ENCODE assay signal across 8 cellular contexts in genomic region chr19:36528194-36528920, GRCh38. TPM values are rescaled to one million over a fixed set of nuclear protein-coding genes. Genes with fewer than 3 reads are reported as not detected.
A peak's percentile ranks its signal among the peaks of the same experiment; 100 is the strongest.
DNase-seq lines count a peak whose midpoint lies in the region; ATAC-seq, FAIRE-seq and TF ChIP-seq lines count a peak whose summit lies in the region.

Gene ZNF260, minus strand, starts transcription at chr19:36528271. Its CDS starts 13,033 bp downstream, at chr19:36515238.

- H3K4me3 ChIP-seq in left ventricle myocardium inferior, result peak within 1 kb of the TSS; percentile 73
- peak within 1 kb of the TSS; percentile 68 for H3K4me3 ChIP-seq in upper lobe of right lung

- ATAC-seq in HG02852 (IDR thresholded peaks at IDR 0.05; ENCODE audit: unreplicated experiment) (peak; percentile 82), upper lobe of right lung (peak; percentile 98)

- H3K27me3 Mint-ChIP-seq in T-helper 1 cell treated with Interleukin-12 subunit alpha and Interleukin-12 subunit beta and Interleukin-4 antibody, amounts not matched to agents 30 μg/mL and 1 μg/mL, for 36 hours (ENCODE audit: low read depth), result no peaks in the 10 kb centered on the region

- H3K4me3 Mint-ChIP-seq in T-helper 1 cell treated with Interleukin-12 subunit alpha and Interleukin-12 subunit beta and Interleukin-4 antibody, amounts not matched to agents 30 μg/mL and 1 μg/mL, for 36 hours, result peak within 1 kb of the TSS; percentile 98

- DNase-seq in GM12892 (ENCODE audit: insufficient read length) (peak; percentile 78), NCI-H1694 (lab: John Stamatoyannopoulos, UW) (peak; percentile 95), amygdala (lab: John Stamatoyannopoulos, UW) (peak; percentile 86 to 99 (median 95)), left ventricle myocardium inferior (peak; percentile 98), posterior vena cava (ENCODE audit: low spot score) (peak; percentile 99), upper lobe of right lung (peak; percentile 98)

- H3K27me3 ChIP-seq in left ventricle myocardium inferior (ENCODE audit: low read depth) (no peaks in the 10 kb centered on the region), upper lobe of right lung (no peaks in the 10 kb centered on the region)

- TF ChIP-seq CTCF in left ventricle myocardium inferior (IDR thresholded peaks at IDR 0.05; ENCODE audit: borderline replicate concordance) (no peak), upper lobe of right lung (IDR thresholded peaks at IDR 0.05) (no peak)

- peak; percentile 91 for FAIRE-seq in GM12892 (lab: Jason Lieb, UNC)

- H3K4me1 ChIP-seq in left ventricle myocardium inferior (peaks cover 31% of the 10 kb centered on the region), upper lobe of right lung (peaks cover 6% of the 10 kb centered on the region)

- peaks cover 32% of the 10 kb centered on the region for H3K36me3 Mint-ChIP-seq in T-helper 1 cell treated with Interleukin-12 subunit alpha and Interleukin-12 subunit beta and Interleukin-4 antibody, amounts not matched to agents 30 μg/mL and 1 μg/mL, for 36 hours (ENCODE audit: low read depth)

- H3K36me3 ChIP-seq in left ventricle myocardium inferior (peaks cover 46% of the 10 kb centered on the region), upper lobe of right lung (no peaks in the 10 kb centered on the region)

- peak within 1 kb of the TSS; percentile 97 for H3K27ac Mint-ChIP-seq in T-helper 1 cell treated with Interleukin-12 subunit alpha and Interleukin-12 subunit beta and Interleukin-4 antibody, amounts not matched to agents 30 μg/mL and 1 μg/mL, for 36 hours

- intact Hi-C loops in left ventricle myocardium inferior (cut with micrococcal nuclease), result no loop called here
- intact Hi-C loops in posterior vena cava (cut with DNase I), result no loop called here
- intact Hi-C loops in upper lobe of right lung (cut with DNase I), result no loop called here

- H3K9me3 Mint-ChIP-seq in T-helper 1 cell treated with Interleukin-12 subunit alpha and Interleukin-12 subunit beta and Interleukin-4 antibody, amounts not matched to agents 30 μg/mL and 1 μg/mL, for 36 hours, result peaks cover 43% of the 10 kb centered on the region

- H3K27ac ChIP-seq in left ventricle myocardium inferior (replicated peaks) (peak within 1 kb of the TSS; percentile 97), upper lobe of right lung (peak within 1 kb of the TSS; percentile 90)

- peaks cover 63% of the 10 kb centered on the region for H3K9me3 ChIP-seq in left ventricle myocardium inferior (replicated peaks)
- peaks cover 21% of the 10 kb centered on the region for H3K9me3 ChIP-seq in upper lobe of right lung

- peak; percentile 78 for TF ChIP-seq POLR2A in GM12892 (IDR thresholded peaks at IDR 0.05; ENCODE audit: low read depth, low read length)

- H3K4me1 Mint-ChIP-seq in T-helper 1 cell treated with Interleukin-12 subunit alpha and Interleukin-12 subunit beta and Interleukin-4 antibody, amounts not matched to agents 30 μg/mL and 1 μg/mL, for 36 hours (ENCODE audit: low read depth), result peaks cover 22% of the 10 kb centered on the region

RNA-seq across cellular contexts. Expression of gene ZNF260, which starts in this region (rescaled TPM):
- 5.4 TPM for polyA plus RNA-seq in GM12892 (2012; ENCODE audit: missing spikeins)
- 10.9 TPM for total RNA-seq in left ventricle myocardium inferior
- total RNA-seq in posterior vena cava, result 10 to 100 TPM in 1 of 2 donors, 1 to 10 TPM in 1; 7.6 to 11.8 TPM
- 10.5 TPM for total RNA-seq in upper lobe of right lung

Comparison
In these comparisons a context has a peak if more than half of its experiments do, and no peak if none do; other contexts are left out.
1. Peak in every context shown above with its lines: DNase-seq, ATAC-seq, H3K4me3 ChIP-seq and H3K27ac ChIP-seq.